In genomic region chr22:38086942-38087341, GRCh38 we compare ENCODE assay signal across 17 cellular contexts. TPM values are rescaled to one million over a fixed set of nuclear protein-coding genes. Genes with fewer than 3 reads are reported as not detected.
DNase-seq lines count a peak whose midpoint lies in the region; ATAC-seq and TF ChIP-seq lines count a peak whose summit lies in the region.
"Had no signal": no experiment of that assay in that cellular context is flagged by ENCODE, and none has a peak within 500 bp of the region (broad histone marks: within the 10 kb centered on the region; RNA-seq: fewer than 3 reads in every experiment).

No MANE protein-coding gene starts in this region.

- H3K4me1 ChIP-seq in heart right ventricle (peaks cover 1 to 18% (median 15%) of the 10 kb centered on the region in 9 donors), HEK293 (ENCODE audit: control insufficient read depth, insufficient read depth, low read length) (no peaks in the 10 kb centered on the region), osteoblast (ENCODE audit: insufficient read depth, low read length) (peaks cover 4% of the 10 kb centered on the region)

- H3K27me3 ChIP-seq in heart right ventricle: peaks cover 0 to 47% (median 28%) of the 10 kb centered on the region in 7 donors
- H3K27me3 ChIP-seq in osteoblast (ENCODE audit: insufficient read depth, low read length): peaks cover 6% of the 10 kb centered on the region

- no peaks in the 10 kb centered on the region for H3K79me2 ChIP-seq in osteoblast (ENCODE audit: insufficient read depth, low read length)

- H3K9me3 ChIP-seq in heart right ventricle (no peaks in the 10 kb centered on the region), HEK293 (ENCODE audit: control insufficient read depth, insufficient read depth, low read depth, low read length) (no peaks in the 10 kb centered on the region), osteoblast (ENCODE audit: low read depth, low read length) (no peaks in the 10 kb centered on the region)
- H3K9me3 ChIP-seq: BLaER1, Caco-2, HAP-1 had no signal

- WGBS in heart right ventricle, 2 donors: 90 to 94% methylated on average over 13 of the region's 13 CpGs

- H3K27ac ChIP-seq in heart right ventricle: no peak overlapping the region
- no peak overlapping the region for H3K27ac ChIP-seq in HEK293 (ENCODE audit: extremely low read depth, low read depth, low read length)
- no peak overlapping the region for H3K27ac ChIP-seq in osteoblast (ENCODE audit: low read depth, low read length)
- H3K27ac ChIP-seq: 22Rv1, BLaER1 had no signal

- ATAC-seq in Right ventricle myocardium superior (ENCODE audit: poor library complexity) (no peak), heart right ventricle (no peak), esophagus mucosa (peak; percentile 34), GM18870 (IDR thresholded peaks at IDR 0.05; ENCODE audit: unreplicated experiment) (no peak)
- ATAC-seq: GM12878 had no signal

- H3K36me3 ChIP-seq in heart right ventricle (no peaks in the 10 kb centered on the region), HEK293 (ENCODE audit: control insufficient read depth in 2 of 2, insufficient read depth in 1 of 2, low read length in 2 of 2) (peaks cover 0 to 9% of the 10 kb centered on the region in 2 experiments; a peak in 2 of 3 replicates), osteoblast (ENCODE audit: insufficient read depth, low read length) (no peaks in the 10 kb centered on the region)
- H3K36me3 ChIP-seq: BLaER1, HAP-1 had no signal

- intact Hi-C loops in Right ventricle myocardium superior (cut with DNase I): no loop called here
- intact Hi-C loops in heart right ventricle (cut with DNase I): no loop called here

- no peak for TF ChIP-seq CTCF in heart right ventricle (IDR thresholded peaks at IDR 0.05)
- no peak for TF ChIP-seq CTCF in HEK293 (tag by site-specific recombination; IDR thresholded peaks at IDR 0.05)
- no peak for TF ChIP-seq CTCF in osteoblast (IDR thresholded peaks at IDR 0.05; ENCODE audit: extremely low read depth, low read depth, low read length)

- H2AFZ ChIP-seq in osteoblast (ENCODE audit: low read length): no peak overlapping the region

- no peak overlapping the region for H3K4me3 ChIP-seq in heart right ventricle
- no peak overlapping the region for H3K4me3 ChIP-seq in HEK293 (ENCODE audit: low read depth, low read length)
- H3K4me3 ChIP-seq in osteoblast (ENCODE audit: insufficient read depth, low read length): no peak overlapping the region
- H3K4me3 ChIP-seq: BLaER1, GM12878, HAP-1 had no signal

- no peak overlapping the region for H3K4me2 ChIP-seq in osteoblast (ENCODE audit: insufficient read depth, low read length)
- H3K4me2 ChIP-seq: BLaER1 had no signal

- POLR2A ChIA-PET in HEK293 (lab: Yijun Ruan, JAX): no interaction called here

- CTCF ChIA-PET in HEK293 (lab: Yijun Ruan, JAX): no interaction called here

- H4K20me1 ChIP-seq in osteoblast (ENCODE audit: insufficient read depth, low read length): peaks cover under 1% of the 10 kb centered on the region

- peak; percentile 40 for DNase-seq in Right ventricle myocardium superior
- DNase-seq in heart right ventricle: no peak
- DNase-seq in osteoblast (ENCODE audit: insufficient read length, low spot score, missing footprints): peak; percentile 90
- DNase-seq in MV-4-11 (lab: John Stamatoyannopoulos, UW): no peak
- DNase-seq in nucleus accumbens (lab: John Stamatoyannopoulos, UW): no peak
- DNase-seq: AML-193; Caco-2; CD8-positive, alpha-beta memory T cell; GOT3 had no signal

TF ChIP-seq in HEK293, 187 proteins besides CTCF, POLR2A, EP300 and RAD21:
- TF ChIP-seq BCL11B (tag by site-specific recombination; IDR thresholded peaks at IDR 0.05; ENCODE audit: low read depth) (peak; percentile 82; the same call in 1 of the 2 replicates), BCL11A (tag by site-specific recombination; IDR thresholded peaks at IDR 0.05; ENCODE audit: low read depth) (peak; percentile 79), ZNF791 (tag by site-specific recombination; IDR thresholded peaks at IDR 0.05) (no peak), ZBTB7A (tag by site-specific recombination; IDR thresholded peaks at IDR 0.05; ENCODE audit: low read depth) (peak; percentile 55; the same call in 1 of the 2 replicates)

RNA-seq across cellular contexts. Expression of gene SLC16A8, which starts 3.0 kb away (rescaled TPM):
- total RNA-seq in Right ventricle myocardium superior (not detected), heart right ventricle (under 1 TPM in 1 of 10 donors, not detected in 9; 0.34 TPM), esophagus mucosa (0.24 TPM), osteoblast (not detected in 2 replicates)
- under 1 TPM; 0.19 to 0.22 TPM for polyA plus RNA-seq in heart right ventricle
- total RNA-seq: Caco-2, Daoy, GM12878 had no signal
- polyA plus RNA-seq: CD8-positive, alpha-beta memory T cell; GM12878 had no signal

RNA-seq across cellular contexts. Expression of gene BAIAP2L2, which starts 23.5 kb away (rescaled TPM):
- total RNA-seq in Right ventricle myocardium superior (0.24 TPM), heart right ventricle (under 1 TPM in 6 of 10 donors, not detected in 4; 0.12 to 0.36 (median 0.17) TPM), esophagus mucosa (4.5 TPM), osteoblast (0.88 and 1.1 TPM in 2 replicates)
- polyA plus RNA-seq in heart right ventricle: under 1 TPM; 0.28 to 0.37 TPM
- polyA plus RNA-seq: CD8-positive, alpha-beta memory T cell had no signal

RNA-seq across cellular contexts. Expression of gene PICK1, which starts 29.7 kb away (rescaled TPM):
- 20.4 TPM for total RNA-seq in Right ventricle myocardium superior
- 10 to 100 TPM; 17.4 to 30.7 (median 22.1) TPM for total RNA-seq in heart right ventricle
- polyA plus RNA-seq in heart right ventricle: 10 to 100 TPM; 27.3 to 32.9 TPM
- 22.6 TPM for total RNA-seq in esophagus mucosa
- 14.4 and 15.6 TPM in 2 replicates for total RNA-seq in osteoblast

Comparison
In these comparisons a context has a peak if more than half of its experiments do, and no peak if none do; other contexts are left out.
1. DNase-seq: peak in Right ventricle myocardium superior (single experiment) and osteoblast (single experiment); none in heart right ventricle (0 of 2), MV-4-11 (single experiment) and nucleus accumbens (0 of 56).